ENCODE assay signal across 23 cellular contexts in genomic region chr20:52168116-52168515, GRCh38.
"Had no signal": no experiment of that assay in that cellular context is flagged by ENCODE, and none has a peak within 500 bp of the region (broad histone marks: within the 10 kb centered on the region; RNA-seq: fewer than 3 reads in every experiment).

No MANE protein-coding gene starts in this region.

- DNase-seq: activated CD4-positive, CD25-positive, alpha-beta regulatory T cell treated with anti-CD3 and anti-CD28 coated beads, Interleukin-2, amount 50 U/mL, for 72 hours; activated naive CD4-positive, alpha-beta T cell; activated T-cell treated with anti-CD3 and anti-CD28 coated beads, Interleukin-2, amount 50 U/mL, for 1 hour; brain microvascular endothelial cell; caudate nucleus; endodermal cell; esophagus squamous epithelium; gastrocnemius medialis; hippocampal formation; left ventricle myocardium inferior; mammary epithelial cell; natural killer cell; ovary; spleen; stimulated activated CD4-positive, alpha-beta T cell treated with anti-CD3 and anti-CD28 coated beads, Interleukin-4, amount 100 ng/mL, for 24 hours; stimulated activated naive CD4-positive, alpha-beta T cell treated with Interleukin-2 at 50 U/mL for 16 hours; substantia nigra; thyroid gland had no signal

- ATAC-seq: gastrocnemius medialis, natural killer cell had no signal

- H3K4me3 Mint-ChIP-seq: dendritic cell treated with granulocyte-macrophage colony-stimulating factor and Interleukin-4, amounts not matched to agents 40 ng/mL and 50 ng/mL, for 4 days; endodermal cell; mesothelial cell of epicardium; natural killer cell had no signal

- H3K27me3 ChIP-seq: ascending aorta, brain microvascular endothelial cell, esophagus squamous epithelium, gastrocnemius medialis, ovary, spleen, thyroid gland had no signal

- H3K4me3 ChIP-seq: ascending aorta, esophagus squamous epithelium, gastrocnemius medialis, left ventricle myocardium inferior, ovary, prostate gland, spleen, thyroid gland had no signal

- H3K4me1 Mint-ChIP-seq: endodermal cell, mesothelial cell of epicardium had no signal

- H3K27ac Mint-ChIP-seq: activated T-helper 2 cell treated with anti-CD3 and anti-CD28 coated beads, Interferon-gamma antibody, Interleukin-2, Interleukin-4, amounts not matched to agents 10 μg/mL and 5 μg/mL and 100 μg/mL, durations not matched to agents 14 hours and 24 hours and 36 hours; dendritic cell treated with granulocyte-macrophage colony-stimulating factor and Interleukin-4, amounts not matched to agents 40 ng/mL and 50 ng/mL, for 4 days; endodermal cell; mesothelial cell of epicardium had no signal

- H3K27ac ChIP-seq: ascending aorta, brain microvascular endothelial cell, esophagus squamous epithelium, gastrocnemius medialis, left ventricle myocardium inferior, ovary, prostate gland, spleen, thyroid gland had no signal

- H3K9me3 Mint-ChIP-seq: activated T-helper 2 cell treated with anti-CD3 and anti-CD28 coated beads, Interferon-gamma antibody, Interleukin-2, Interleukin-4, amounts not matched to agents 10 μg/mL and 5 μg/mL and 100 μg/mL, durations not matched to agents 14 hours and 24 hours and 36 hours; dendritic cell treated with granulocyte-macrophage colony-stimulating factor and Interleukin-4, amounts not matched to agents 40 ng/mL and 50 ng/mL, for 4 days; natural killer cell had no signal

- H3K27me3 Mint-ChIP-seq: dendritic cell treated with granulocyte-macrophage colony-stimulating factor and Interleukin-4, amounts not matched to agents 40 ng/mL and 50 ng/mL, for 4 days had no signal
